In the genomic region with DNA sequence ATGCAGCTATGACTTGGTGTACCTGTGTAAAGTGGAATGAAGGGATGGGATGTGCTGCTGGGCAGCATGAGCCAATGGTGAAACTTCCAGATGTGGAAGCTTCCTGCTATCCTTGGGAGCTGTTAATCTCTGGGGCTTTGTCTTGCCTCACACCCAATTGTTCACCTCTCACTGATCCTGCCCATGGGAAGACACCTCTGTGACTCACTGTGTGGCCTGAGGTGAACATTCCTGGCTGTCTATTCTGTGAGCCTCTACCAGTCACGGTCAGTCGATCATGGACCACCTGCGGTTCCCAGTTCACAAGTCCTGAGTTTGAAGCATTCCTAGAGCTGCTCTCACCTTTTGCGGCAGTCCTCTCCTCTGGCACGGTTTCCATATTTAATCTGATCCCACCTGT, we compare ENCODE assay signal across 28 cellular contexts. TPM values are rescaled to one million over a fixed set of nuclear protein-coding genes. Genes with fewer than 3 reads are reported as not detected.
DNase-seq lines count a peak whose midpoint lies in the region; ATAC-seq, FAIRE-seq and TF ChIP-seq lines count a peak whose summit lies in the region.
"Had no signal": no experiment of that assay in that cellular context is flagged by ENCODE, and none has a peak within 500 bp of the region (broad histone marks: within the 10 kb centered on the region; RNA-seq: fewer than 3 reads in every experiment).

No MANE protein-coding gene starts in this region.

- no TSS peak for BruUV-seq in HCT116 (replicated peaks; lab: Mats Ljungman, UMichigan)

- no peaks in the 10 kb centered on the region for H3K9me2 ChIP-seq in HCT116 (ENCODE audit: insufficient read depth)

- TF ChIP-seq POLR2A in HCT116 (IDR thresholded peaks at IDR 0.05; ENCODE audit: borderline replicate concordance, extremely low read depth, insufficient read depth, insufficient read length), result no peak
- no peak for TF ChIP-seq POLR2A in H54 (IDR thresholded peaks at IDR 0.05; ENCODE audit: low read depth, low read length)

- peak overlapping the region; percentile 69 for H3K4me2 ChIP-seq in HCT116 (ENCODE audit: low read length)

- TF ChIP-seq CTCF in HCT116 (IDR thresholded peaks at IDR 0.05 in 2 of 3, conservative IDR thresholded peaks at IDR 0.05 in 1 of 3; ENCODE audit: borderline replicate concordance in 1 of 3, insufficient read depth in 1 of 3, low read depth in 2 of 3, low read length in 2 of 3), result no peak

- no peak for FAIRE-seq in H54 (lab: Jason Lieb, UNC)
- FAIRE-seq: astrocyte, GM12891, kidney had no signal

- H3K4me3 ChIP-seq in HCT116 (replicated peaks in 1 of 2; ENCODE audit: low read depth in 1 of 2, low read length in 2 of 2), result peak overlapping the region in 1 of 2 experiments; percentile 12; a peak in 1 of 4 replicates
- H3K4me3 ChIP-seq: heart right ventricle, SJSA1 had no signal

- intact Hi-C loops in HCT116 (cut with micrococcal nuclease), result loop anchor here (5.0 kb wide), 1 partner anchor 86 kb away; no protein-coding TSS in a partner anchor

- CTCF ChIA-PET in HCT116 (lab: Charles Lee), result interaction anchor here (1.6 to 1.7 kb wide), 2 partner anchors 16 to 84 kb away, joined by 5 to 8 read pairs; no protein-coding TSS in a partner anchor

- POLR2A ChIA-PET in HCT116 (lab: Charles Lee), result interaction anchor here (0.7 to 0.9 kb wide), 2 partner anchors 158 to 168 kb away, joined by 3 read pairs; a partner anchor contains a TSS

- H3K79me2 ChIP-seq in HCT116 (ENCODE audit: insufficient read depth, low read length), result no peaks in the 10 kb centered on the region

- H2AFZ ChIP-seq in HCT116 (ENCODE audit: low read depth, low read length, poor library complexity, severe bottlenecking), result peak overlapping the region; percentile 58

- TF ChIP-seq RAD21 in HCT116 (IDR thresholded peaks at IDR 0.05; ENCODE audit: low read depth), result peak; percentile 23; the same call in 1 of the 2 replicates

- RAD21 ChIA-PET in HCT116 (lab: Charles Lee; ENCODE audit: low non-redundant PET in 1 of 2, low total read pairs in 2 of 2, uncharacterized antibody in 2 of 2, unreplicated experiment in 2 of 2), result interaction anchor here (0.6 to 1.2 kb wide), 2 partner anchors 16 to 84 kb away, joined by 3 to 6 read pairs; no protein-coding TSS in a partner anchor

- H3K27ac ChIP-seq in HCT116 (ENCODE audit: low read depth, low read length), result no peak overlapping the region
- H3K27ac ChIP-seq: heart right ventricle, SJSA1 had no signal

- H4K20me1 ChIP-seq in HCT116 (ENCODE audit: insufficient read depth), result no peaks in the 10 kb centered on the region

- peak; percentile 56 for DNase-seq in A172 (ENCODE audit: low spot score)
- DNase-seq in HCT116 (ENCODE audit: low read depth, low spot score), result peak; percentile 82
- DNase-seq in SW480 (ENCODE audit: low spot score), result peak; percentile 95
- peak; percentile 70 for DNase-seq in iPS-NIHi11 (ENCODE audit: low spot score)
- no peak for DNase-seq in activated naive CD4-positive, alpha-beta T cell (lab: John Stamatoyannopoulos, UW)
- DNase-seq in H54 (ENCODE audit: insufficient read length, low spot score), result no peak
- DNase-seq: activated B cell treated with CpG ODN at 0.5 μM for 24 hours; activated T-cell treated with anti-CD3 and anti-CD28 coated beads, Interleukin-2, amount 50 U/mL, for 4 hours; DMS 273 treated with DMSO at 0.1 percent for 48 hours; effector memory CD4-positive, alpha-beta T cell; GF-D8; heart right ventricle; HFFc6; KBM-7; kidney; NCI-H1092; NCI-H526; OCI-M1; stimulated activated naive CD8-positive, alpha-beta T cell treated with anti-CD3 and anti-CD28 coated beads, Interleukin-15, Interleukin-2, amounts not matched to agents 100 U/mL and 50 U/mL, for 24 hours had no signal

- ATAC-seq in HCT116 (peak; percentile 99), GM19455 (IDR thresholded peaks at IDR 0.05; ENCODE audit: unreplicated experiment) (no peak), GM21737 (IDR thresholded peaks at IDR 0.05; ENCODE audit: unreplicated experiment) (no peak)
- ATAC-seq: activated T-cell treated with anti-CD3 and anti-CD28 coated beads, Interleukin-2, amount 50 U/mL, for 4 hours; heart right ventricle; stimulated activated naive CD8-positive, alpha-beta T cell treated with anti-CD3 and anti-CD28 coated beads, Interleukin-15, Interleukin-2, amounts not matched to agents 100 U/mL and 50 U/mL, for 24 hours had no signal

- peak overlapping the region; percentile 20 for H3K9ac ChIP-seq in HCT116 (ENCODE audit: low read length)

- H3K36me3 ChIP-seq in HCT116 (ENCODE audit: control insufficient read depth in 1 of 2, insufficient read depth in 2 of 2, low read length in 2 of 2), result no peaks in the 10 kb centered on the region
- H3K36me3 ChIP-seq: heart right ventricle, SJSA1 had no signal

- no peaks in the 10 kb centered on the region for H3K27me3 ChIP-seq in HCT116 (ENCODE audit: insufficient read depth, low read length)
- H3K27me3 ChIP-seq: heart right ventricle, SJSA1 had no signal

- no peaks in the 10 kb centered on the region; a peak in 1 of 4 replicates for H3K9me3 ChIP-seq in HCT116 (ENCODE audit: control insufficient read depth in 1 of 2, insufficient read depth in 1 of 2, low read depth in 1 of 2, low read length in 2 of 2)

- peaks cover 16 to 22% of the 10 kb centered on the region in 2 experiments for H3K4me1 ChIP-seq in HCT116 (ENCODE audit: control insufficient read depth in 1 of 2, insufficient read depth in 2 of 2, low read length in 2 of 2)
- H3K4me1 ChIP-seq: SJSA1 had no signal

TF ChIP-seq in HCT116, 20 proteins besides CTCF, POLR2A, EP300 and RAD21 (continues in another document):
- TF ChIP-seq SP1 (IDR thresholded peaks at IDR 0.05; ENCODE audit: low read depth) (peak; percentile 87), EZH2phosphoT487 (IDR thresholded peaks at IDR 0.05; ENCODE audit: borderline replicate concordance) (no peak), ZFX (IDR thresholded peaks at IDR 0.05) (no peak), CBX3 (IDR thresholded peaks at IDR 0.05; ENCODE audit: low read depth) (peak; percentile 87), POLR2AphosphoS5 (IDR thresholded peaks at IDR 0.05; ENCODE audit: low read depth, low read length) (peak; percentile 66; the same call in 1 of the 2 replicates), JUND (IDR thresholded peaks at IDR 0.05) (peak; percentile 83), CEBPB (IDR thresholded peaks at IDR 0.05; ENCODE audit: low read depth) (peak; percentile 85), TCF7L2 (IDR thresholded peaks at IDR 0.05; ENCODE audit: borderline replicate concordance, extremely low read depth, insufficient read depth, insufficient read length) (peak; percentile 16), ELF1 (IDR thresholded peaks at IDR 0.05; ENCODE audit: borderline replicate concordance, low read depth) (no peak), SRF (IDR thresholded peaks at IDR 0.05; ENCODE audit: low read depth) (0 out of 2 replicates have a peak, but pooled peaks have one; percentile 49), FOSL1 (IDR thresholded peaks at IDR 0.05; ENCODE audit: low read depth) (peak; percentile 75), SIN3A (IDR thresholded peaks at IDR 0.05; ENCODE audit: low read depth) (peak; percentile 67; the same call in 1 of the 2 replicates)
- TF ChIP-seq, protein P1, sequence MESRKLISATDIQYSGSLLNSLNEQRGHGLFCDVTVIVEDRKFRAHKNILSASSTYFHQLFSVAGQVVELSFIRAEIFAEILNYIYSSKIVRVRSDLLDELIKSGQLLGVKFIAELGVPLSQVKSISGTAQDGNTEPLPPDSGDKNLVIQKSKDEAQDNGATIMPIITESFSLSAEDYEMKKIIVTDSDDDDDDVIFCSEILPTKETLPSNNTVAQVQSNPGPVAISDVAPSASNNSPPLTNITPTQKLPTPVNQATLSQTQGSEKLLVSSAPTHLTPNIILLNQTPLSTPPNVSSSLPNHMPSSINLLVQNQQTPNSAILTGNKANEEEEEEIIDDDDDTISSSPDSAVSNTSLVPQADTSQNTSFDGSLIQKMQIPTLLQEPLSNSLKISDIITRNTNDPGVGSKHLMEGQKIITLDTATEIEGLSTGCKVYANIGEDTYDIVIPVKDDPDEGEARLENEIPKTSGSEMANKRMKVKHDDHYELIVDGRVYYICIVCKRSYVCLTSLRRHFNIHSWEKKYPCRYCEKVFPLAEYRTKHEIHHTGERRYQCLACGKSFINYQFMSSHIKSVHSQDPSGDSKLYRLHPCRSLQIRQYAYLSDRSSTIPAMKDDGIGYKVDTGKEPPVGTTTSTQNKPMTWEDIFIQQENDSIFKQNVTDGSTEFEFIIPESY (IDR thresholded peaks at IDR 0.05; ENCODE audit: extremely low read depth, insufficient replicate concordance, low read length), result no peak
- TF ChIP-seq, protein P2, sequence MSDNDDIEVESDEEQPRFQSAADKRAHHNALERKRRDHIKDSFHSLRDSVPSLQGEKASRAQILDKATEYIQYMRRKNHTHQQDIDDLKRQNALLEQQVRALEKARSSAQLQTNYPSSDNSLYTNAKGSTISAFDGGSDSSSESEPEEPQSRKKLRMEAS (IDR thresholded peaks at IDR 0.05), result no peak; the same call in 1 of the 2 replicates
- TF ChIP-seq, protein P3, sequence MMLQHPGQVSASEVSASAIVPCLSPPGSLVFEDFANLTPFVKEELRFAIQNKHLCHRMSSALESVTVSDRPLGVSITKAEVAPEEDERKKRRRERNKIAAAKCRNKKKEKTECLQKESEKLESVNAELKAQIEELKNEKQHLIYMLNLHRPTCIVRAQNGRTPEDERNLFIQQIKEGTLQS (IDR thresholded peaks at IDR 0.05), result no peak

RNA-seq across cellular contexts. Expression of a gene that starts 12.1 kb away (rescaled TPM):
- 0.45 and 0.93 TPM in 2 replicates for total RNA-seq in A172 (2014; rRNA removed; shearing (Covaris generic))
- not detected for total RNA-seq in HCT116 (2021; ENCODE audit: unreplicated experiment)
- polyA plus RNA-seq in HCT116 (2012), result 0.09 and 0.10 TPM in 2 replicates
- total RNA-seq: activated B cell treated with CpG ODN at 0.5 μM for 24 hours, chondrocyte, HFFc6, mesenteric fat pad, SJSA1, skeletal muscle tissue had no signal
- polyA plus RNA-seq: CD14-positive monocyte had no signal

RNA-seq across cellular contexts. Expression of a gene that starts 43.5 kb away (rescaled TPM):
- total RNA-seq in A172 (2014; rRNA removed; shearing (Covaris generic)), result 6.9 and 11.2 TPM in 2 replicates
- 8.2 TPM for total RNA-seq in HCT116 (2021; ENCODE audit: unreplicated experiment)
- 6.2 and 7.5 TPM in 2 replicates for polyA plus RNA-seq in HCT116 (2012)

Comparison
In these comparisons a context has a peak if more than half of its experiments do, and no peak if none do; other contexts are left out.
1. DNase-seq: peak in A172 (single experiment), HCT116 (single experiment), SW480 (single experiment) and iPS-NIHi11 (single experiment); none in activated naive CD4-positive, alpha-beta T cell (0 of 4) and H54 (single experiment).